In genomic region chr19:13430790-13431582, GRCh38 we compare ENCODE assay signal across 8 cellular contexts.
DNase-seq lines count a peak whose midpoint lies in the region; ATAC-seq, FAIRE-seq and TF ChIP-seq lines count a peak whose summit lies in the region.

No MANE protein-coding gene starts in this region.

- H3K36me3 ChIP-seq in hepatocyte (replicated peaks; ENCODE audit: insufficient read depth, low read depth): no peaks in the 10 kb centered on the region
- H3K36me3 ChIP-seq in gastroesophageal sphincter: no peaks in the 10 kb centered on the region

- H4K20me1 ChIP-seq in hepatocyte (ENCODE audit: insufficient read depth, poor library complexity, severe bottlenecking): no peaks in the 10 kb centered on the region

- no peaks in the 10 kb centered on the region for H3K27me3 ChIP-seq in hepatocyte
- peaks cover 28% of the 10 kb centered on the region for H3K27me3 ChIP-seq in gastroesophageal sphincter

- no peaks in the 10 kb centered on the region for H3K79me2 ChIP-seq in hepatocyte

- no peak for TF ChIP-seq POLR2A in gastroesophageal sphincter (IDR thresholded peaks at IDR 0.05)

- TF ChIP-seq CTCF in AG04449 (IDR thresholded peaks at IDR 0.05; ENCODE audit: insufficient read depth, low read length, missing control alignments): peak; percentile 88
- TF ChIP-seq CTCF in hepatocyte (IDR thresholded peaks at IDR 0.05; ENCODE audit: poor library complexity): peak; percentile 45
- peak in 2 of 4 experiments; percentile 20 to 62 for TF ChIP-seq CTCF in gastroesophageal sphincter (IDR thresholded peaks at IDR 0.05)

- peak; percentile 46 for FAIRE-seq in GM18507 (lab: Jason Lieb, UNC)

- WGBS in hepatocyte (ENCODE audit: low lambda C conversion rate, missing lambda C conversion rate): 67% methylated on average over 5 of the region's 5 CpGs
- WGBS in gastroesophageal sphincter (ENCODE audit: low coverage in 1 of 2), 2 donors: 64 to 74% methylated on average over 5 of the region's 5 CpGs

- CTCF ChIA-PET in AG04449 (lab: Yijun Ruan, JAX): interaction anchor here (0.7 to 5.5 kb wide), 17 partner anchors 9 to 153 kb away, joined by 3 to 66 read pairs (median 3); no protein-coding TSS in a partner anchor

- no peak for ATAC-seq in gastroesophageal sphincter
- ATAC-seq in GM18909 (IDR thresholded peaks at IDR 0.05; ENCODE audit: poor library complexity, unreplicated experiment): no peak

- H3K9me3 ChIP-seq in hepatocyte (ENCODE audit: low read depth) (no peaks in the 10 kb centered on the region), gastroesophageal sphincter (peaks cover 0 to 11% (median 0%) of the 10 kb centered on the region in 3 donors)

- H2AFZ ChIP-seq in hepatocyte: no peak overlapping the region

- H3K4me2 ChIP-seq in hepatocyte: no peak overlapping the region

- H3K27ac ChIP-seq in hepatocyte (no peak overlapping the region), gastroesophageal sphincter (no peak overlapping the region)

- no peak for DNase-seq in AG04449 (ENCODE audit: low read depth, low spot score)
- peak; percentile 11 for DNase-seq in GM18507 (ENCODE audit: extremely low spot score, insufficient read length, low read depth)
- peak; percentile 43 for DNase-seq in RKO (ENCODE audit: low spot score)
- DNase-seq in activated naive CD4-positive, alpha-beta T cell treated with Interleukin-2 at 50 U/mL for 16 hours: peak; percentile 62
- DNase-seq in hepatocyte (ENCODE audit: low spot score): peak; percentile 51
- peak; percentile 24 for DNase-seq in stimulated activated CD4-positive, alpha-beta T cell treated with anti-CD3 and anti-CD28 coated beads, Interleukin-2, amount 100 ng/mL, for 4 hours (ENCODE audit: low read depth)

- no peaks in the 10 kb centered on the region for H3K4me1 ChIP-seq in hepatocyte (ENCODE audit: insufficient read depth)
- H3K4me1 ChIP-seq in gastroesophageal sphincter: no peaks in the 10 kb centered on the region

- no peaks in the 10 kb centered on the region for H3K9me2 ChIP-seq in hepatocyte (replicated peaks; ENCODE audit: insufficient read depth)

- POLR2A ChIA-PET in AG04449 (lab: Yijun Ruan, JAX): no interaction called here

- no peak for TF ChIP-seq EP300 in gastroesophageal sphincter (IDR thresholded peaks at IDR 0.05)

- no peak overlapping the region for H3K4me3 ChIP-seq in AG04449 (ENCODE audit: low read depth, low read length)
- H3K4me3 ChIP-seq in hepatocyte: no peak overlapping the region
- H3K4me3 ChIP-seq in gastroesophageal sphincter: no peak overlapping the region
